ENCODE assay signal across 18 cellular contexts in the genomic region with DNA sequence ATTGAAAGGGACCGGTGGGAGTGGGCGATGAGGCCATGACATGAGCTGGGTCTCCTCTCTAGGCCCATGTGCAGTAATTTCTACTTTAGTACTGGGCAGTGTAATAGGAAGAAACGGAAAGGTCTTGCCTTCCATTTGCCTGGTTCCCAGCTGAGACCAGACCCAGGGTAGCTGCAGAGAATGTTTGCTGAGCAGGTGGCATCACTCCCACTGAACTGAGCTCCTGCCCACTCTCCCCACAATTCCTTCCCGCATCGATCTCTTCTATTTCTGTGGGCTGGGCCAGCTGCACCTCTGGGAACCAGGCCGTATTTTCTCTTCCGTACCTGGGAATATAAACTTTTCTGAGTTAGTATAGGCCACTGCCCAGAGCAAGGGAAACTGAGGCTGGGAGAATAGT. TPM values are rescaled to one million over a fixed set of nuclear protein-coding genes. Genes with fewer than 3 reads are reported as not detected.
DNase-seq lines count a peak whose midpoint lies in the region; ATAC-seq, FAIRE-seq and TF ChIP-seq lines count a peak whose summit lies in the region.
"Had no signal": no experiment of that assay in that cellular context is flagged by ENCODE, and none has a peak within 500 bp of the region (broad histone marks: within the 10 kb centered on the region; RNA-seq: fewer than 3 reads in every experiment).

No MANE protein-coding gene starts in this region.

- H4K91ac ChIP-seq in H9 (ENCODE audit: insufficient read length, low read depth, low read length) = no peak overlapping the region

- H3K4me3 Mint-ChIP-seq in H9 = no peak overlapping the region
- H3K4me3 Mint-ChIP-seq: CD4-positive, alpha-beta T cell had no signal

- H3K23me2 ChIP-seq in H9 (ENCODE audit: insufficient read length, low read depth, low read length, poor library complexity, severe bottlenecking) = no peaks in the 10 kb centered on the region

- no peaks in the 10 kb centered on the region; a peak in 1 of 7 replicates for H3K36me3 Mint-ChIP-seq in H9 (ENCODE audit: insufficient read depth in 1 of 3, low read depth in 3 of 3)

- no CpG with 5 or more reads among the region's 7 CpGs for WGBS in H9 (ENCODE audit: extremely low coverage, insufficient read length, low lambda C conversion rate)
- WGBS in body of pancreas, 2 donors = 50 to 56% methylated on average over 7 of the region's 7 CpGs
- 43 to 54% methylated on average over 7 of the region's 7 CpGs for WGBS in pancreas, 2 donors
- WGBS in small intestine, 3 donors = 85 to 94% (median 94%) methylated on average over 7 of the region's 7 CpGs

- H3K4me2 ChIP-seq in H9 (ENCODE audit: insufficient read depth, insufficient read length, low read length) = no peak overlapping the region

- TF ChIP-seq POLR2A in body of pancreas (IDR thresholded peaks at IDR 0.05) = no peak

- H3K56ac ChIP-seq in H9 (ENCODE audit: insufficient read length, low read depth, low read length) = no peak overlapping the region

- no peaks in the 10 kb centered on the region for H3K9me3 Mint-ChIP-seq in H9
- H3K9me3 Mint-ChIP-seq: CD4-positive, alpha-beta T cell had no signal

- FAIRE-seq in pancreas (lab: Jason Lieb, UNC) (no peak), small intestine (lab: Jason Lieb, UNC) (no peak)
- FAIRE-seq: A204.1, D721Med, G401.6, GM12891, GM18507 had no signal

- no peak overlapping the region for H4K8ac ChIP-seq in H9 (replicated peaks; ENCODE audit: insufficient read length, low read depth, low read length)

- no peaks in the 10 kb centered on the region for H3K27me3 Mint-ChIP-seq in H9 (ENCODE audit: low read depth)
- H3K27me3 Mint-ChIP-seq: CD4-positive, alpha-beta T cell had no signal

- H3K9me3 ChIP-seq in H9 (ENCODE audit: control insufficient read depth, low read depth, low read length) (no peaks in the 10 kb centered on the region), body of pancreas (no peaks in the 10 kb centered on the region), pancreas (no peaks in the 10 kb centered on the region), small intestine (ENCODE audit: control insufficient read depth, low read depth) (no peaks in the 10 kb centered on the region)
- H3K9me3 ChIP-seq: Caco-2, HAP-1 had no signal

- no peaks in the 10 kb centered on the region for H3K36me3 ChIP-seq in body of pancreas (replicated peaks in 1 of 2; ENCODE audit: insufficient read depth in 1 of 2, low read depth in 2 of 2)
- H3K36me3 ChIP-seq in pancreas = no peaks in the 10 kb centered on the region
- no peaks in the 10 kb centered on the region for H3K36me3 ChIP-seq in small intestine (ENCODE audit: control insufficient read depth in 2 of 2, insufficient read depth in 2 of 2, low read length in 2 of 2)
- H3K36me3 ChIP-seq: HAP-1 had no signal

- DNase-seq in H9 (no peak), body of pancreas (peak in 2 of 4 donors; percentile 42), pancreas (peak in 3 of 6 donors; percentile 21 to 56 (median 27)), small intestine (no peak), NCI-H1092 treated with DMSO at 0.1 percent for 48 hours (lab: John Stamatoyannopoulos, UW) (no peak)
- DNase-seq: ACHN; CD4-positive, alpha-beta T cell; GOT3 had no signal

- H2BK12ac ChIP-seq in H9 (ENCODE audit: insufficient read length, low read depth, low read length) = no peak overlapping the region

- H3K9ac ChIP-seq in H9 (ENCODE audit: extremely low read depth, insufficient read length, low read length) = no peak overlapping the region

- no peak overlapping the region for H3T11ph ChIP-seq in H9 (ENCODE audit: low read length)

- peak overlapping the region in 2 of 3 experiments; percentile 5 to 64; a peak in 1 of 7 replicates for H3K27ac Mint-ChIP-seq in H9
- H3K27ac Mint-ChIP-seq: CD4-positive, alpha-beta T cell had no signal

- no peak overlapping the region for H3K23ac ChIP-seq in H9 (ENCODE audit: insufficient read length, low read depth, low read length)

- H2AFZ ChIP-seq in H9 (ENCODE audit: low read length) = no peak overlapping the region

- H3K4me3 ChIP-seq in body of pancreas (no peak overlapping the region), pancreas (no peak overlapping the region), small intestine (ENCODE audit: low read depth in 1 of 2, low read length in 2 of 2) (no peak overlapping the region)
- H3K4me3 ChIP-seq: HAP-1 had no signal

- no peak overlapping the region for H3K14ac ChIP-seq in H9 (ENCODE audit: insufficient read depth, low read length)

- no peaks in the 10 kb centered on the region for H4K20me1 ChIP-seq in H9 (ENCODE audit: control insufficient read depth, insufficient read depth, insufficient read length)

- peaks cover 13 to 17% of the 10 kb centered on the region in 2 experiments for H3K4me1 Mint-ChIP-seq in H9

- H2AK5ac ChIP-seq in H9 (ENCODE audit: insufficient read length, low read length) = no peak overlapping the region

- H3K18ac ChIP-seq in H9 (ENCODE audit: insufficient read length, low read depth, low read length) = no peak overlapping the region

- no peak overlapping the region for H2BK15ac ChIP-seq in H9 (ENCODE audit: low read depth, low read length)

- H3K79me2 ChIP-seq in H9 (ENCODE audit: insufficient read depth, low read length) = no peaks in the 10 kb centered on the region

- H2BK20ac ChIP-seq in H9 (ENCODE audit: low read depth, low read length, poor library complexity, severe bottlenecking) = no peak overlapping the region

- H3K4me1 ChIP-seq in H9 (ENCODE audit: insufficient read depth, low read length) (no peaks in the 10 kb centered on the region), body of pancreas (peaks cover 6% of the 10 kb centered on the region), pancreas (no peaks in the 10 kb centered on the region), small intestine (ENCODE audit: control insufficient read depth in 2 of 2, insufficient read depth in 1 of 2, low read depth in 1 of 2, low read length in 1 of 2) (no peaks in the 10 kb centered on the region)
- H3K4me1 ChIP-seq: HAP-1 had no signal

- H3K79me1 ChIP-seq in H9 (ENCODE audit: insufficient read depth, low read depth, low read length, poor library complexity, severe bottlenecking) = no peaks in the 10 kb centered on the region

- H3K27me3 ChIP-seq in H9 (ENCODE audit: insufficient read depth, low read length) = no peaks in the 10 kb centered on the region
- no peaks in the 10 kb centered on the region for H3K27me3 ChIP-seq in body of pancreas
- H3K27me3 ChIP-seq in pancreas = no peaks in the 10 kb centered on the region
- H3K27me3 ChIP-seq in small intestine (ENCODE audit: control insufficient read depth in 2 of 2, insufficient read depth in 2 of 2, low read length in 2 of 2) = no peaks in the 10 kb centered on the region

- no peak overlapping the region for H3K27ac ChIP-seq in H9 (ENCODE audit: insufficient read length, low read depth, low read length)
- no peak overlapping the region for H3K27ac ChIP-seq in body of pancreas
- no peak overlapping the region for H3K27ac ChIP-seq in pancreas
- no peak overlapping the region for H3K27ac ChIP-seq in small intestine (ENCODE audit: low read depth in 1 of 2, low read length in 1 of 2)
- H3K27ac ChIP-seq: C4-2B, HL-60 had no signal

- H3K4ac ChIP-seq in H9 (ENCODE audit: low read depth, low read length) = no peak overlapping the region

- no peak overlapping the region for H4K5ac ChIP-seq in H9 (ENCODE audit: insufficient read length, low read depth, low read length)

- ATAC-seq in body of pancreas = peak; percentile 50
- ATAC-seq in pancreas = peak; percentile 51 to 93 (median 64)
- ATAC-seq in HG02571 (IDR thresholded peaks at IDR 0.05; ENCODE audit: unreplicated experiment) = no peak

- H2BK120ac ChIP-seq in H9 (ENCODE audit: low read depth, low read length, poor library complexity, severe bottlenecking) = no peak overlapping the region

- no peak for TF ChIP-seq CTCF in H9 (conservative IDR thresholded peaks at IDR 0.05)
- no peak for TF ChIP-seq CTCF in body of pancreas (IDR thresholded peaks at IDR 0.05)
- no peak for TF ChIP-seq CTCF in pancreas (IDR thresholded peaks at IDR 0.05)

- no peak overlapping the region for H2BK5ac ChIP-seq in H9 (ENCODE audit: insufficient read length, low read length)

- intact Hi-C loops in body of pancreas (cut with DNase I) = no loop called here
- intact Hi-C loops in pancreas (cut with DNase I) = no loop called here

RNA-seq across cellular contexts. Expression of gene ESYT3, which starts 15.8 kb away (rescaled TPM):
- total RNA-seq in H9 (2021) (5.9 and 6.3 TPM in 2 replicates), body of pancreas (1 to 10 TPM; 2.0 to 6.0 TPM), pancreas (1 to 10 TPM in 4 of 6 donors, under 1 TPM in 2; 0.95 to 2.8 (median 1.4) TPM)
- polyA plus RNA-seq in pancreas (1 to 10 TPM; 1.2 to 2.1 TPM), small intestine (under 1 TPM in 2 of 3 donors, not detected in 1; 0.22 to 0.31 TPM)
